In genomic region chr17:77798481-77798880, GRCh38 we compare ENCODE assay signal across 26 cellular contexts.
"Had no signal": no experiment of that assay in that cellular context is flagged by ENCODE, and none has a peak within 500 bp of the region (broad histone marks: within the 10 kb centered on the region; RNA-seq: fewer than 3 reads in every experiment).

No MANE protein-coding gene starts in this region.

- H3K36me3 Mint-ChIP-seq: immature natural killer cell; naive thymus-derived CD4-positive, alpha-beta T cell; neural progenitor cell had no signal

- H3K4me3 ChIP-seq: esophagus squamous epithelium, neural progenitor cell, psoas muscle, skin epidermis, stomach, thyroid gland, vagina had no signal

- H3K4me3 Mint-ChIP-seq: effector memory CD8-positive, alpha-beta T cell; immature natural killer cell; naive thymus-derived CD4-positive, alpha-beta T cell; nephron had no signal

- H3K27ac Mint-ChIP-seq: effector memory CD8-positive, alpha-beta T cell; immature natural killer cell; nephron; neural progenitor cell had no signal

- DNase-seq: cortex of kidney; effector memory CD8-positive, alpha-beta T cell; erythroblast; esophagus squamous epithelium; foreskin melanocyte; hypothalamus; immature natural killer cell; islet precursor cell; kidney glomerular epithelial cell; mammary epithelial cell; mesendoderm; midbrain; naive thymus-derived CD4-positive, alpha-beta T cell; nucleus accumbens; psoas muscle; right cardiac atrium; stimulated activated CD4-positive, alpha-beta T cell treated with anti-CD3 and anti-CD28 coated beads, Interleukin-15, amount 100 ng/mL, for 24 hours; stimulated activated CD4-positive, alpha-beta T cell treated with anti-CD3 and anti-CD28 coated beads, Interleukin-2, amount 100 ng/mL, for 48 hours; stimulated activated naive CD4-positive, alpha-beta T cell treated with Interleukin-2 at 50 U/mL for 16 hours; stomach; thyroid gland; trophoblast cell had no signal

- H3K9me3 ChIP-seq: esophagus squamous epithelium, psoas muscle, stomach, thyroid gland, vagina had no signal

- H3K4me1 ChIP-seq: psoas muscle, thyroid gland had no signal

- H3K36me3 ChIP-seq: esophagus squamous epithelium, neural progenitor cell, stomach, thyroid gland, vagina had no signal

- H3K9me3 Mint-ChIP-seq: effector memory CD8-positive, alpha-beta T cell; immature natural killer cell; nephron; neural progenitor cell had no signal

- H3K27me3 ChIP-seq: thyroid gland, vagina had no signal

- ATAC-seq: effector memory CD8-positive, alpha-beta T cell; naive thymus-derived CD4-positive, alpha-beta T cell; psoas muscle; right cardiac atrium had no signal

- H3K27ac ChIP-seq: esophagus squamous epithelium, neural progenitor cell, psoas muscle, skin epidermis, stomach, thyroid gland, vagina had no signal
